8 cellular contexts compared by ENCODE assay signal in the genomic region with DNA sequence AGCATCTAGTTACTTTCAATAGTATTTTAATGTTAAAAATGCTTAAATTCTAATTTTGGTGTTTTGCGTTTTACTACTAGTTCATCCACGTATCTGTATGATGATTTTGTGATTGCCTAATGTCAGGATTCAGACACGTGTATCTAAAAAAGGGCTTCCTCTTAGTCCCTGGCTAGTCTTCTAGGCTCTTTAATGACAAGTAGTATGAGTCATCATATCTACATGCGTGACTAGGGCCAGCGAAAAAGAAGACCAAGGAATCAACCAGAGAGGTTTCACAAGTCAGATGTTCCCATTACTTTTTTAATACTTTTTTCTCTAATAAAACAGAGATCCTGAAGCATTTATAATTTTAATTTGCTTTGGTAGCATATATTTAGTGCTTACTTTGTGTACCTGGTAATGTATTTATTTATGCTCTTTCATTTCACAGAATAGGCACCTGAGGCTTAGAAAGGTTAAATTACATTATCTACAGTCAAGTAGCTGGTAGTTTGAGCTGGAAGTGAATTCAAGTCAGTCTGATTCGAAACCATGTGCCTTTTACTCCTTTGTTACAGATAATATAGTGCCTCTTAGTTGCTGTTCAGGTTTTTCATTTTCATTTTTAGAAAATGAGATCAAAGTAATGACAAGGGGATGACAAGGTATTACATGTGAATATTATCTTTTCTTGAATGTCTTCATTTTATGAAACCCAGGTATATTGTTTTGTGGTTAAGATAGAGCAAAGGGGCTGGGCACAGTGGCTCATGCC.
DNase-seq lines count a peak whose midpoint lies in the region; ATAC-seq, FAIRE-seq and TF ChIP-seq lines count a peak whose summit lies in the region.

No MANE protein-coding gene starts in this region.

- H3K27ac ChIP-seq in RWPE2 (ENCODE audit: poor library complexity, severe bottlenecking) (no peak overlapping the region), kidney (ENCODE audit: low read depth in 2 of 2, low read length in 2 of 2) (no peak overlapping the region), small intestine (ENCODE audit: low read depth in 1 of 2, low read length in 1 of 2) (no peak overlapping the region)

- H3K9me3 ChIP-seq in RWPE2 (ENCODE audit: severe bottlenecking) = no peaks in the 10 kb centered on the region
- no peaks in the 10 kb centered on the region for H3K9me3 ChIP-seq in kidney (ENCODE audit: control insufficient read depth in 1 of 2, low read length in 2 of 2)
- H3K9me3 ChIP-seq in small intestine (ENCODE audit: control insufficient read depth, low read depth) = no peaks in the 10 kb centered on the region

- H3K4me1 ChIP-seq in RWPE2 (ENCODE audit: insufficient read depth, poor library complexity, severe bottlenecking) (no peaks in the 10 kb centered on the region), kidney (ENCODE audit: control insufficient read depth in 1 of 2, insufficient read depth in 1 of 2, low read depth in 1 of 2, low read length in 2 of 2) (no peaks in the 10 kb centered on the region), small intestine (ENCODE audit: control insufficient read depth in 2 of 2, insufficient read depth in 1 of 2, low read depth in 1 of 2, low read length in 1 of 2) (no peaks in the 10 kb centered on the region)

- no peak overlapping the region for H3K9ac ChIP-seq in kidney (ENCODE audit: low read length in 2 of 2)

- ATAC-seq in Right ventricle myocardium superior (ENCODE audit: poor library complexity) = peak; percentile 60
- ATAC-seq in HG03103 (IDR thresholded peaks at IDR 0.05; ENCODE audit: low read depth, unreplicated experiment) = peak; percentile 78
- 0 out of 3 replicates have a peak, but pooled peaks have one; percentile 41 for ATAC-seq in RWPE2 (ENCODE audit: low read depth)

- H3K36me3 ChIP-seq in RWPE2 (ENCODE audit: low read depth) (no peaks in the 10 kb centered on the region), kidney (ENCODE audit: control insufficient read depth in 1 of 2, insufficient read depth in 2 of 2, low read length in 2 of 2) (no peaks in the 10 kb centered on the region), small intestine (ENCODE audit: control insufficient read depth in 2 of 2, insufficient read depth in 2 of 2, low read length in 2 of 2) (no peaks in the 10 kb centered on the region)

- no peak for FAIRE-seq in kidney (lab: Jason Lieb, UNC)
- no peak for FAIRE-seq in small intestine (lab: Jason Lieb, UNC)

- no peak for TF ChIP-seq CTCF in RWPE2 (IDR thresholded peaks at IDR 0.05; ENCODE audit: poor library complexity, severe bottlenecking)
- no peak for TF ChIP-seq CTCF in kidney (IDR thresholded peaks at IDR 0.05; ENCODE audit: borderline replicate concordance, extremely low read depth, insufficient read depth)

- H3K4me3 ChIP-seq in RWPE2 (ENCODE audit: severe bottlenecking) (no peak overlapping the region), kidney (ENCODE audit: low read length in 2 of 2) (no peak overlapping the region), small intestine (ENCODE audit: low read depth in 1 of 2, low read length in 2 of 2) (no peak overlapping the region)

- intact Hi-C loops in Right ventricle myocardium superior (cut with DNase I) = no loop called here
- intact Hi-C loops in cardiac septum (cut with DNase I) = no loop called here
- intact Hi-C loops in kidney (cut with DNase I) = no loop called here

- H3K27me3 ChIP-seq in RWPE2 (ENCODE audit: insufficient read depth, poor library complexity, severe bottlenecking) (no peaks in the 10 kb centered on the region), small intestine (ENCODE audit: control insufficient read depth in 2 of 2, insufficient read depth in 2 of 2, low read length in 2 of 2) (no peaks in the 10 kb centered on the region)

- DNase-seq in Right ventricle myocardium superior (no peak), cardiac septum (ENCODE audit: low spot score) (no peak), RWPE2 (ENCODE audit: low spot score) (no peak), NCI-H2081 treated with DMSO at 0.1 percent for 48 hours (lab: John Stamatoyannopoulos, UW) (no peak), kidney (no peak), small intestine (no peak)
- DNase-seq in stimulated activated naive CD4-positive, alpha-beta T cell (lab: John Stamatoyannopoulos, UW) = no peak

- 66 to 79% (median 75%) methylated on average over 6 of the region's 6 CpGs for WGBS in small intestine, 3 donors
